Comparison of ENCODE assay signal across 33 cellular contexts in the genomic region with DNA sequence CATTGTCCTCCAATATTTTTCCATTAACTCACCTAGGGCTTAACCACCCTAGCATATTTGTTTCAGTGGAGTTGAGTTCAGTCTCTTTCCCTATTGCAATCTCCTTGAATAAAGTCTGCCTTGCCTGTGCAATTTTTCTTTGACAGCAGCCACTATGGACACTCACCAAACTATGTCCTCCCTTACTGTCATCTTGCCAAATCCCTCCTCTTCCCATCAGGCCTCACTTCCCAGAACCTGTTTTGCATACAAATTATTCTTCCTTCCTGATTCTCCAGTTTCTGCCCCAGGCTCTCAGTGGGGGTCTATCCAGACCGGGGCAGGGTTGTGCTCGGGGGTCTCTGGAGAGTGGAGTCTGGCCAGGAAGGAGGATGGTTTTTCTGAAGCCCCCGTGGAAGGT. TPM values are rescaled to one million over a fixed set of nuclear protein-coding genes. Genes with fewer than 3 reads are reported as not detected.
"Had no signal": no experiment of that assay in that cellular context is flagged by ENCODE, and none has a peak within 500 bp of the region (broad histone marks: within the 10 kb centered on the region; RNA-seq: fewer than 3 reads in every experiment).

No MANE protein-coding gene starts in this region.

- H3K36me3 Mint-ChIP-seq: mesothelial cell of epicardium; naive B cell; neural progenitor cell; stimulated activated effector memory CD8-positive, alpha-beta T cell treated with anti-CD3 and anti-CD28 coated beads, Interleukin-12 subunit alpha, Interleukin-12 subunit beta, amount 100 ng/mL, for 72 hours; type B pancreatic cell had no signal

- DNase-seq: colonic mucosa; dermis blood vessel endothelial cell; effector memory CD4-positive, alpha-beta T cell; foreskin keratinocyte; heart left ventricle; kidney; mesenchymal stem cell; mucosa of descending colon; naive B cell; ovary; posterior cingulate gyrus; psoas muscle; right cardiac atrium; sigmoid colon; stimulated activated CD4-positive, alpha-beta T cell treated with anti-CD3 and anti-CD28 coated beads, Interleukin-2, amount 100 ng/mL, for 24 hours; stimulated activated CD4-positive, alpha-beta T cell treated with anti-CD3 and anti-CD28 coated beads, Interleukin-4, amount 100 ng/mL, for 24 hours; stimulated activated naive CD4-positive, alpha-beta T cell treated with Interleukin-2 at 50 U/mL for 16 hours; stomach; testis; tibial artery had no signal

- H3K4me3 Mint-ChIP-seq: mesothelial cell of epicardium; naive B cell; nephron; neural progenitor cell; stimulated activated effector memory CD8-positive, alpha-beta T cell treated with anti-CD3 and anti-CD28 coated beads, Interleukin-12 subunit alpha, Interleukin-12 subunit beta, amount 100 ng/mL, for 72 hours; type B pancreatic cell had no signal

- H3K9ac ChIP-seq: neural progenitor cell had no signal

- H3K9me3 Mint-ChIP-seq: mesothelial cell of epicardium; naive B cell; nephron; stimulated activated effector memory CD8-positive, alpha-beta T cell treated with anti-CD3 and anti-CD28 coated beads, Interleukin-12 subunit alpha, Interleukin-12 subunit beta, amount 100 ng/mL, for 72 hours; type B pancreatic cell had no signal

- H3K4me1 Mint-ChIP-seq: mesothelial cell of epicardium; nephron; neural progenitor cell; stimulated activated effector memory CD8-positive, alpha-beta T cell treated with anti-CD3 and anti-CD28 coated beads, Interleukin-12 subunit alpha, Interleukin-12 subunit beta, amount 100 ng/mL, for 72 hours had no signal

- H3K27ac ChIP-seq: colonic mucosa, esophagus muscularis mucosa, foreskin keratinocyte, gastroesophageal sphincter, heart left ventricle, hepatocyte, neural progenitor cell, ovary, psoas muscle, sigmoid colon, stomach, testis, tibial artery had no signal

- FAIRE-seq: endothelial cell of umbilical vein, kidney had no signal

- H3K4me3 ChIP-seq: colonic mucosa, hepatocyte, lung, mucosa of descending colon, neural progenitor cell, ovary, psoas muscle, sigmoid colon, stomach, testis, tibial artery had no signal

- H3K4me2 ChIP-seq: hepatocyte, neural progenitor cell had no signal

- H3K79me2 ChIP-seq: hepatocyte had no signal

- H3K27ac Mint-ChIP-seq: mesothelial cell of epicardium; nephron; neural progenitor cell; stimulated activated effector memory CD8-positive, alpha-beta T cell treated with anti-CD3 and anti-CD28 coated beads, Interleukin-12 subunit alpha, Interleukin-12 subunit beta, amount 100 ng/mL, for 72 hours; type B pancreatic cell had no signal

- H3K27me3 ChIP-seq: colonic mucosa, foreskin keratinocyte, hepatocyte, ovary, testis had no signal

- H3K4me1 ChIP-seq: colonic mucosa, neural progenitor cell, psoas muscle, sigmoid colon, testis, tibial artery had no signal

- ATAC-seq: foreskin keratinocyte; gastroesophageal sphincter; heart left ventricle; left lobe of liver; mucosa of descending colon; psoas muscle; right cardiac atrium; stimulated activated effector memory CD8-positive, alpha-beta T cell treated with anti-CD3 and anti-CD28 coated beads, Interleukin-12 subunit alpha, Interleukin-12 subunit beta, amount 100 ng/mL, for 72 hours had no signal

- H2AFZ ChIP-seq: hepatocyte, neural progenitor cell had no signal

- H3K36me3 ChIP-seq: colonic mucosa, esophagus muscularis mucosa, gastroesophageal sphincter, heart left ventricle, neural progenitor cell, ovary, sigmoid colon, stomach, tibial artery had no signal

- H3K9me3 ChIP-seq: colonic mucosa, esophagus muscularis mucosa, gastroesophageal sphincter, heart left ventricle, mucosa of descending colon, ovary, psoas muscle, sigmoid colon, stomach, testis, tibial artery had no signal

RNA-seq across cellular contexts. Expression of a gene that starts 2.2 kb away (rescaled TPM):
- total RNA-seq: endothelial cell of umbilical vein, epithelial cell of proximal tubule, left lobe of liver, skeletal muscle tissue had no signal

RNA-seq across cellular contexts. Expression of a gene that starts 23.7 kb away (rescaled TPM):
- total RNA-seq: endothelial cell of umbilical vein had no signal
